8 cellular contexts compared by ENCODE assay signal in the genomic region with DNA sequence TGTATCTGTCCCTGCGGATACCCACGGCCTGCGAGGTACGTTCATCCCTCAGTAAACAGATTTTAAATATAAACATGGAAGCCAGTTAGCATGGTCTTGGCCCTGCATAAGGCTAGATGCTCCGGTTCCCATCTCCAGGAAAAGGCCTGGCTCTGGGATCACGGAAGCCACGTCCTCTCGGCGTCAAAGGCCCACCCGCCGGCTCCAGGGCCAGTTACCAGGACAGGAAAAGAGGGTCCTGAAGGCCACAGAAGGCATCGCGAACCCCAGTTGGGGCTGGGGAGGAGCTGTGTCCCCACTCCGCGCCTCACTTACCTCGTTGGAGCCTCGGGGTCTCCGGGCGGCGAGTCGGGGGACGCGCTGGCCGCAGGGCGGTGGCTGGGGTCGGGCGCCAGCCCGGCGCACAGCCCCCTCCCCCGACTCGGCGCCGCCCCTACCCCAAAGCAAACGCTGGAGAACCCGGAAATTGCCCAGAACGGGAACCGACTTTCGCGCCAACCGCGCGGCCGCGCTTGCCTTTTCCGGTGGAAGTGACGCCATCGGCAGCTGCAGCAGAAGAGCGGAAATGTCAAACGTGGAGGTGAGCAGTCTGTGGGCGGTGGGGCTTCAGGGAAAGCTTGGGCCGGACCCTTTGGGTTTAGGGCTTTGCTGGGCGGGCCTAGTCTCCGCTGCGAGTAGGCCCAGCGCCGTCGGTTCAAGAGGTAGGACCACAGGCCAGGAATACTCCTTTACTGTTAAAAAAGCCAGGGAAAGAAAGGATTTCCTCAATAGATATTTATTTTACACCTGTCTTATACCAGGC.
A peak's percentile ranks its signal among the peaks of the same experiment; 100 is the strongest.
DNase-seq lines count a peak whose midpoint lies in the region; ATAC-seq and TF ChIP-seq lines count a peak whose summit lies in the region.

A gene (minus strand): TSS at position 488 of the 802 bp plus-strand sequence. CDS start 814 bp downstream, outside the sequence.

- peak; percentile 49 for DNase-seq in AG10803 (ENCODE audit: low read depth)
- DNase-seq in NCI-H345 (lab: John Stamatoyannopoulos, UW), result peak; percentile 77
- DNase-seq in activated CD4-positive, CD25-positive, alpha-beta regulatory T cell treated with anti-CD3 and anti-CD28 coated beads, Interleukin-2, amount 50 U/mL, for 16 hours (ENCODE audit: low read depth, low spot score), result peak; percentile 73
- DNase-seq in central memory CD4-positive, alpha-beta T cell, result peak; percentile 79
- peak; percentile 82 for DNase-seq in inferior parietal cortex (ENCODE audit: extremely low spot score)
- peak; percentile 81 to 89 for DNase-seq in stimulated activated CD4-positive, alpha-beta T cell treated with anti-CD3 and anti-CD28 coated beads, Interleukin-12 subunit alpha, Interleukin-12 subunit beta, amount 100 ng/mL, for 24 hours (ENCODE audit: low read depth in 2 of 2)

- no peak for TF ChIP-seq CTCF in AG10803 (conservative IDR thresholded peaks at IDR 0.05; ENCODE audit: low read length)

- H3K4me3 ChIP-seq in AG10803 (ENCODE audit: low read length), result peak within 1 kb of the TSS; percentile 92

- ATAC-seq in GM19035 (IDR thresholded peaks at IDR 0.05; ENCODE audit: unreplicated experiment), result peak; percentile 95
- ATAC-seq in HG03280 (IDR thresholded peaks at IDR 0.05; ENCODE audit: unreplicated experiment), result peak; percentile 91

Comparison
In these comparisons a context has a peak if more than half of its experiments do, and no peak if none do; other contexts are left out.
1. Peak in every context shown above with its lines: DNase-seq, ATAC-seq and H3K4me3 ChIP-seq.